22 cellular contexts compared by ENCODE assay signal in genomic region chr18:44811586-44812125, GRCh38.
DNase-seq lines count a peak whose midpoint lies in the region; ATAC-seq and TF ChIP-seq lines count a peak whose summit lies in the region.
"Had no signal": no experiment of that assay in that cellular context is flagged by ENCODE, and none has a peak within 500 bp of the region (broad histone marks: within the 10 kb centered on the region; RNA-seq: fewer than 3 reads in every experiment).

No MANE protein-coding gene starts in this region.

- no peak overlapping the region for H3K4me3 Mint-ChIP-seq in nephron
- H3K4me3 Mint-ChIP-seq: CD4-positive, CD25-positive, alpha-beta regulatory T cell; IgD-negative memory B cell; T-helper 1 cell treated with Interleukin-12 subunit alpha and Interleukin-12 subunit beta and Interleukin-4 antibody, amounts not matched to agents 30 μg/mL and 1 μg/mL, for 36 hours had no signal

- DNase-seq in posterior cingulate gyrus: no peak
- no peak for DNase-seq in activated CD4-positive, alpha-beta T cell treated with anti-CD3 and anti-CD28 coated beads for 1 hour
- DNase-seq in Right ventricle myocardium superior: no peak
- DNase-seq: BE2C; CD4-positive, CD25-positive, alpha-beta regulatory T cell; COR-L47; DMS153; GF-D8; GOT3; Karpas-422; NCI-H1417 treated with DMSO at 0.1 percent for 48 hours; NCI-H1930; NCI-H2171; NCI-H526 had no signal

- H3K27ac Mint-ChIP-seq in nephron: peak overlapping the region in 2 of 3 experiments; percentile 30 to 33
- H3K27ac Mint-ChIP-seq: CD4-positive, CD25-positive, alpha-beta regulatory T cell; IgD-negative memory B cell; T-helper 1 cell treated with Interleukin-12 subunit alpha and Interleukin-12 subunit beta and Interleukin-4 antibody, amounts not matched to agents 30 μg/mL and 1 μg/mL, for 36 hours had no signal

- peaks cover 84% of the 10 kb centered on the region for H3K4me1 Mint-ChIP-seq in nephron

- ATAC-seq in GM18520 (IDR thresholded peaks at IDR 0.05; ENCODE audit: unreplicated experiment) (peak; percentile 60), HG02610 (IDR thresholded peaks at IDR 0.05; ENCODE audit: unreplicated experiment) (peak; percentile 67), HG03520 (IDR thresholded peaks at IDR 0.05; ENCODE audit: unreplicated experiment) (peak; percentile 55), HG03571 (IDR thresholded peaks at IDR 0.05; ENCODE audit: unreplicated experiment) (no peak), Right ventricle myocardium superior (ENCODE audit: poor library complexity) (no peak)
- ATAC-seq: HCT116 had no signal

- no peak for TF ChIP-seq CTCF in nephron (IDR thresholded peaks at IDR 0.05; ENCODE audit: unreplicated experiment in 3 of 3)

- no peaks in the 10 kb centered on the region for H3K27me3 Mint-ChIP-seq in nephron (ENCODE audit: low read depth)
- H3K27me3 Mint-ChIP-seq: CD4-positive, CD25-positive, alpha-beta regulatory T cell; IgD-negative memory B cell had no signal

- intact Hi-C loops in posterior cingulate gyrus (cut with DNase I) (no loop called here), Right ventricle myocardium superior (cut with DNase I) (no loop called here)

- H3K9me3 Mint-ChIP-seq in nephron: no peaks in the 10 kb centered on the region
- H3K9me3 Mint-ChIP-seq: IgD-negative memory B cell; T-helper 1 cell treated with Interleukin-12 subunit alpha and Interleukin-12 subunit beta and Interleukin-4 antibody, amounts not matched to agents 30 μg/mL and 1 μg/mL, for 36 hours had no signal

- H3K36me3 Mint-ChIP-seq in nephron (ENCODE audit: low read depth): peaks cover 32% of the 10 kb centered on the region
- H3K36me3 Mint-ChIP-seq: CD4-positive, CD25-positive, alpha-beta regulatory T cell had no signal

Comparison
In these comparisons a context has a peak if more than half of its experiments do, and no peak if none do; other contexts are left out.
1. ATAC-seq: peak in GM18520 (single experiment), HG02610 (single experiment) and HG03520 (single experiment); none in HG03571 (single experiment) and Right ventricle myocardium superior (single experiment).